8 cellular contexts compared by ENCODE assay signal in genomic region chr6:39088331-39088730, GRCh38. TPM values are rescaled to one million over a fixed set of nuclear protein-coding genes. Genes with fewer than 3 reads are reported as not detected.
DNase-seq lines count a peak whose midpoint lies in the region; ATAC-seq and TF ChIP-seq lines count a peak whose summit lies in the region.

No MANE protein-coding gene starts in this region.

- peak; percentile 40 for DNase-seq in activated CD4-positive, alpha-beta memory T cell treated with anti-CD3 and anti-CD28 coated beads for 36 hours
- DNase-seq in activated CD4-positive, alpha-beta memory T cell treated with anti-CD3 and anti-CD28 coated beads, Interleukin-2, amount 10 ng/mL, durations not matched to agents 7 days and 5 days, result no peak
- peak; percentile 17 to 53 for DNase-seq in PC-9
- peak; percentile 88 for DNase-seq in fibroblast of the aortic adventitia (ENCODE audit: low read depth)
- peak; percentile 76 for DNase-seq in osteoblast (ENCODE audit: insufficient read length, low spot score, missing footprints)
- DNase-seq in NCI-H128 (lab: John Stamatoyannopoulos, UW; ENCODE audit: unreplicated experiment), result no peak
- DNase-seq in NCI-H345 (lab: John Stamatoyannopoulos, UW), result no peak

- H3K4me3 ChIP-seq in PC-9 (no peak overlapping the region), fibroblast of the aortic adventitia (ENCODE audit: low read depth, low read length) (no peak overlapping the region), osteoblast (ENCODE audit: insufficient read depth, low read length) (no peak overlapping the region)

- no peaks in the 10 kb centered on the region for H4K20me1 ChIP-seq in PC-9 (ENCODE audit: insufficient read depth)
- H4K20me1 ChIP-seq in osteoblast (ENCODE audit: insufficient read depth, low read length), result no peaks in the 10 kb centered on the region

- H3K4me3 Mint-ChIP-seq in activated CD4-positive, alpha-beta memory T cell treated with anti-CD3 and anti-CD28 coated beads for 36 hours, result no peak overlapping the region
- no peak overlapping the region for H3K4me3 Mint-ChIP-seq in activated CD4-positive, alpha-beta memory T cell treated with anti-CD3 and anti-CD28 coated beads, Interleukin-2, amount 10 ng/mL, durations not matched to agents 7 days and 5 days
- H3K4me3 Mint-ChIP-seq in activated T-helper 17 cell treated with anti-CD3 and anti-CD28 coated beads, Interleukin-2, amount 50 U/mL, for 72 hours, result no peak overlapping the region

- H3K4me1 ChIP-seq in PC-9 (replicated peaks; ENCODE audit: insufficient read depth), result no peaks in the 10 kb centered on the region
- no peaks in the 10 kb centered on the region for H3K4me1 ChIP-seq in osteoblast (ENCODE audit: insufficient read depth, low read length)

- no peaks in the 10 kb centered on the region for H3F3A ChIP-seq in PC-9 (ENCODE audit: insufficient read depth, low read depth)

- peaks cover 51% of the 10 kb centered on the region for H3K27me3 Mint-ChIP-seq in activated CD4-positive, alpha-beta memory T cell treated with anti-CD3 and anti-CD28 coated beads for 36 hours
- peaks cover 68% of the 10 kb centered on the region for H3K27me3 Mint-ChIP-seq in activated CD4-positive, alpha-beta memory T cell treated with anti-CD3 and anti-CD28 coated beads, Interleukin-2, amount 10 ng/mL, durations not matched to agents 7 days and 5 days
- H3K27me3 Mint-ChIP-seq in activated T-helper 17 cell treated with anti-CD3 and anti-CD28 coated beads, Interleukin-2, amount 50 U/mL, for 72 hours, result peaks cover 67% of the 10 kb centered on the region

- H3K79me2 ChIP-seq in PC-9 (ENCODE audit: low read depth) (no peaks in the 10 kb centered on the region), osteoblast (ENCODE audit: insufficient read depth, low read length) (no peaks in the 10 kb centered on the region)

- H3K4me2 ChIP-seq in PC-9 (no peak overlapping the region), osteoblast (ENCODE audit: insufficient read depth, low read length) (no peak overlapping the region)

- H2AFZ ChIP-seq in PC-9 (no peak overlapping the region), osteoblast (ENCODE audit: low read length) (no peak overlapping the region)

- POLR2A ChIA-PET in activated CD4-positive, alpha-beta memory T cell treated with anti-CD3 and anti-CD28 coated beads for 36 hours (lab: Charles Lee), result interaction anchor here (1.1 kb wide), 1 partner anchor 27 kb away, joined by 3 read pairs; the partner anchor contains the start of gene SAYSD1
- POLR2A ChIA-PET in activated CD4-positive, alpha-beta memory T cell treated with anti-CD3 and anti-CD28 coated beads, Interleukin-2, amount 10 ng/mL, durations not matched to agents 7 days and 5 days (lab: Charles Lee), result interaction anchor here (2.1 kb wide), 1 partner anchor 26 kb away, joined by 8 read pairs; the partner anchor contains the start of gene SAYSD1
- POLR2A ChIA-PET in PC-9 (lab: Charles Lee; ENCODE audit: unreplicated experiment), result interaction anchor here (0.5 to 0.6 kb wide), 2 partner anchors 24 to 319 kb away, joined by 3 to 5 read pairs; no protein-coding TSS in a partner anchor

- H3K27ac ChIP-seq in PC-9 (no peak overlapping the region), osteoblast (ENCODE audit: low read depth, low read length) (no peak overlapping the region)

- ATAC-seq in activated T-helper 17 cell treated with anti-CD3 and anti-CD28 coated beads, Interleukin-2, amount 50 U/mL, for 72 hours (replicated peaks), result no peak

- no peaks in the 10 kb centered on the region for H3K9me3 Mint-ChIP-seq in activated CD4-positive, alpha-beta memory T cell treated with anti-CD3 and anti-CD28 coated beads for 36 hours
- no peaks in the 10 kb centered on the region for H3K9me3 Mint-ChIP-seq in activated CD4-positive, alpha-beta memory T cell treated with anti-CD3 and anti-CD28 coated beads, Interleukin-2, amount 10 ng/mL, durations not matched to agents 7 days and 5 days
- H3K9me3 Mint-ChIP-seq in activated T-helper 17 cell treated with anti-CD3 and anti-CD28 coated beads, Interleukin-2, amount 50 U/mL, for 72 hours, result no peaks in the 10 kb centered on the region

- H3K36me3 Mint-ChIP-seq in activated CD4-positive, alpha-beta memory T cell treated with anti-CD3 and anti-CD28 coated beads for 36 hours, result no peaks in the 10 kb centered on the region
- no peaks in the 10 kb centered on the region for H3K36me3 Mint-ChIP-seq in activated CD4-positive, alpha-beta memory T cell treated with anti-CD3 and anti-CD28 coated beads, Interleukin-2, amount 10 ng/mL, durations not matched to agents 7 days and 5 days (ENCODE audit: low read depth)
- H3K36me3 Mint-ChIP-seq in activated T-helper 17 cell treated with anti-CD3 and anti-CD28 coated beads, Interleukin-2, amount 50 U/mL, for 72 hours (ENCODE audit: low read depth), result no peaks in the 10 kb centered on the region

- intact Hi-C loops in activated CD4-positive, alpha-beta memory T cell treated with anti-CD3 and anti-CD28 coated beads for 36 hours (cut with micrococcal nuclease), result loop anchor here (10.0 kb wide), 1 partner anchor 214 kb away; no protein-coding TSS in a partner anchor
- intact Hi-C loops in PC-9 (cut with micrococcal nuclease; ENCODE audit: unreplicated experiment), result loop anchor here (5.0 kb wide), 2 partner anchors 69 to 214 kb away; no protein-coding TSS in a partner anchor

- TF ChIP-seq CTCF in PC-9 (conservative IDR thresholded peaks at IDR 0.05) (peak; percentile 52), fibroblast of the aortic adventitia (IDR thresholded peaks at IDR 0.05; ENCODE audit: insufficient read depth, low read length) (peak; percentile 83), osteoblast (IDR thresholded peaks at IDR 0.05; ENCODE audit: extremely low read depth, low read depth, low read length) (peak; percentile 59)

- no peaks in the 10 kb centered on the region for H3K9me2 ChIP-seq in PC-9 (ENCODE audit: insufficient read depth)

- H3K4me1 Mint-ChIP-seq in activated CD4-positive, alpha-beta memory T cell treated with anti-CD3 and anti-CD28 coated beads for 36 hours (ENCODE audit: low read depth), result peaks cover 21% of the 10 kb centered on the region
- H3K4me1 Mint-ChIP-seq in activated CD4-positive, alpha-beta memory T cell treated with anti-CD3 and anti-CD28 coated beads, Interleukin-2, amount 10 ng/mL, durations not matched to agents 7 days and 5 days, result peaks cover 11% of the 10 kb centered on the region
- peaks cover 23% of the 10 kb centered on the region for H3K4me1 Mint-ChIP-seq in activated T-helper 17 cell treated with anti-CD3 and anti-CD28 coated beads, Interleukin-2, amount 50 U/mL, for 72 hours

- no peak overlapping the region for H3K27ac Mint-ChIP-seq in activated CD4-positive, alpha-beta memory T cell treated with anti-CD3 and anti-CD28 coated beads for 36 hours
- H3K27ac Mint-ChIP-seq in activated CD4-positive, alpha-beta memory T cell treated with anti-CD3 and anti-CD28 coated beads, Interleukin-2, amount 10 ng/mL, durations not matched to agents 7 days and 5 days, result no peak overlapping the region
- no peak overlapping the region for H3K27ac Mint-ChIP-seq in activated T-helper 17 cell treated with anti-CD3 and anti-CD28 coated beads, Interleukin-2, amount 50 U/mL, for 72 hours

- no TSS peak for BruUV-seq in PC-9 (replicated peaks; lab: Mats Ljungman, UMichigan)

- H3K27me3 ChIP-seq in PC-9 (ENCODE audit: insufficient read depth, low read depth), result peaks cover 98% of the 10 kb centered on the region
- H3K27me3 ChIP-seq in osteoblast (ENCODE audit: insufficient read depth, low read length), result peaks cover 4% of the 10 kb centered on the region

- H3K9me3 ChIP-seq in PC-9 (ENCODE audit: insufficient read depth, low read depth) (no peaks in the 10 kb centered on the region), osteoblast (ENCODE audit: low read depth, low read length) (no peaks in the 10 kb centered on the region)

- CTCF ChIA-PET in activated CD4-positive, alpha-beta memory T cell treated with anti-CD3 and anti-CD28 coated beads for 36 hours (lab: Charles Lee), result interaction anchor here (0.5 to 2.3 kb wide), 5 partner anchors 23 to 220 kb away, joined by 3 to 8 read pairs (median 5); no protein-coding TSS in a partner anchor
- CTCF ChIA-PET in activated CD4-positive, alpha-beta memory T cell treated with anti-CD3 and anti-CD28 coated beads, Interleukin-2, amount 10 ng/mL, durations not matched to agents 7 days and 5 days (lab: Charles Lee), result interaction anchor here (1.0 to 1.6 kb wide), 3 partner anchors 14 to 215 kb away, joined by 3 to 4 read pairs (median 4); no protein-coding TSS in a partner anchor
- CTCF ChIA-PET in PC-9 (lab: Charles Lee), result no interaction called here

- H3K36me3 ChIP-seq in PC-9 (ENCODE audit: low read depth) (no peaks in the 10 kb centered on the region), osteoblast (ENCODE audit: insufficient read depth, low read length) (no peaks in the 10 kb centered on the region)

RNA-seq across cellular contexts. Expression of gene SAYSD1, which starts 26.7 kb away (rescaled TPM):
- total RNA-seq in activated CD4-positive, alpha-beta memory T cell treated with anti-CD3 and anti-CD28 coated beads for 36 hours, result 10 to 100 TPM; 12.3 to 12.9 TPM
- 10 to 100 TPM; 10.4 to 11.0 TPM for total RNA-seq in activated CD4-positive, alpha-beta memory T cell treated with anti-CD3 and anti-CD28 coated beads, Interleukin-2, amount 10 ng/mL, durations not matched to agents 7 days and 5 days
- total RNA-seq in PC-9 (2021), result 12.2 and 12.6 TPM in 2 replicates
- 15.9 and 27.8 TPM in 2 replicates for total RNA-seq in fibroblast of the aortic adventitia (ENCODE audit: low replicate concordance)
- total RNA-seq in osteoblast, result 29.8 and 31.1 TPM in 2 replicates
- 10 to 100 TPM in 1 of 2 donors, 1 to 10 TPM in 1; 7.7 to 10.3 TPM for total RNA-seq in activated T-helper 17 cell treated with anti-CD3 and anti-CD28 coated beads, Interleukin-2, amount 50 U/mL, for 72 hours

RNA-seq across cellular contexts. Expression of gene GLP1R, which starts 39.8 kb away (rescaled TPM):
- under 1 TPM in 1 of 2 experiments, not detected in 1; 0.07 TPM for total RNA-seq in activated CD4-positive, alpha-beta memory T cell treated with anti-CD3 and anti-CD28 coated beads for 36 hours
- not detected for total RNA-seq in activated CD4-positive, alpha-beta memory T cell treated with anti-CD3 and anti-CD28 coated beads, Interleukin-2, amount 10 ng/mL, durations not matched to agents 7 days and 5 days
- total RNA-seq in PC-9 (2021) (not detected in 2 replicates), fibroblast of the aortic adventitia (ENCODE audit: low replicate concordance) (not detected in 2 replicates), osteoblast (not detected in 2 replicates)
- not detected for total RNA-seq in activated T-helper 17 cell treated with anti-CD3 and anti-CD28 coated beads, Interleukin-2, amount 50 U/mL, for 72 hours

Comparison
In these comparisons a context has a peak if more than half of its experiments do, and no peak if none do; other contexts are left out.
1. DNase-seq: peak in activated CD4-positive, alpha-beta memory T cell treated with anti-CD3 and anti-CD28 coated beads for 36 hours (single experiment), PC-9 (2 of 2), fibroblast of the aortic adventitia (single experiment) and osteoblast (single experiment); none in activated CD4-positive, alpha-beta memory T cell treated with anti-CD3 and anti-CD28 coated beads, Interleukin-2, amount 10 ng/mL, durations not matched to agents 7 days and 5 days (single experiment), NCI-H128 (single experiment) and NCI-H345 (single experiment).
2. Peak in every context shown above with its lines, with median percentiles within 50 percentile points of each other: CTCF ChIP-seq.